ENCODE assay signal across 8 cellular contexts in the genomic region with DNA sequence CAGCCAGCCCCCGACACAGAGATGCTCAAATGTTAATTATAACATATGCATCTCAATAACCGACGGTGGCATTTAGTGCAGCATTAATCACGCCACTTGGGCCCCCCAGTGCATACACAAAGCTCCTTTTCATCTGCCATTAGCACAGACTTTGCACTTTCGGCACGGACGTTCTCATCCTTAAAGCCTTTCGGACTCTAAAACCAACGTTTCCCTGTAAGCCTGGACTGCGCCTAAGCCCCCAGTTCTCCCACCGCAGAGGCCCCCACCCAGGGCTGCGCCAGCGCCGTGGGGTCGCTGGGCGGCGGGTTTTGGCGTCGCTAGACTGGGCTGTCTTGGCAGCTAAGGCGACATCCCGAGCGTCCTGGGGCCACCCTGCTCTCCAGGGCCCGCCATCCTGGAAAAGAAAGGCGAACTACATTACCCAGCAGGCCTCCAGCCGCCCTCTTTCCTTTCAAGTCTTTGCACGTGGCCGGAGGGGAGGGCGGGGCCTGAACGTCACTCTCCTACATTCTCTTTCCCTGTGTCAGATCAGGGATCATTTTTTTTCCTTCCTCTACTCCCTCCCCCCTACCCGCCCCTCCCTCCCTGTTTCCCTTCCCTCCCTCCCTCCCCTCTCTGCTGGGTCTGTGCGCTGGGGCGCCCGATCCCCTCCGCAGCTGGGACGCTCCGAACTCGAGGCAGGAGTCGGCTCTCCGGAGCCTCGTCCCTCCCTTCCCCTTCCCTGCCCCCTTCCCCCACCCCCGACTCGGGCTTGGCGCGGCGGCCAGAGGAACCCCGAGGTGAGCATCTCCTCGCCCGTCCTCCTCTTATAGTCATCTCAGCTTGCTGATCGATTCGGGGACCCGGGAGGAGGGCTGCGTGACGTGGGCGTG. TPM values are rescaled to one million over a fixed set of nuclear protein-coding genes. Genes with fewer than 3 reads are reported as not detected.
DNase-seq lines count a peak whose midpoint lies in the region; ATAC-seq, FAIRE-seq and TF ChIP-seq lines count a peak whose summit lies in the region.

Gene CTIF, plus strand, starts transcription at position 501 of the 875 bp plus-strand sequence. CDS start 80,535 bp downstream, outside the sequence.

- no peak within 1 kb of the TSS; the same call in 1 of the 2 replicates for H2AFZ ChIP-seq in Karpas-422 (ENCODE audit: low read length)

- peak within 1 kb of the TSS; percentile 81 to 94 (median 88) for H3K4me3 Mint-ChIP-seq in naive thymus-derived CD8-positive, alpha-beta T cell
- peak within 1 kb of the TSS; percentile 86 to 90 for H3K4me3 Mint-ChIP-seq in stimulated activated naive CD8-positive, alpha-beta T cell treated with anti-CD3 and anti-CD28 coated beads, Interleukin-15, amount 100 ng/mL, for 72 hours

- H3K4me3 ChIP-seq in DOHH2 (ENCODE audit: low read length): peak within 1 kb of the TSS; percentile 82
- H3K4me3 ChIP-seq in Karpas-422 (ENCODE audit: low read length): peak within 1 kb of the TSS; percentile 66; the same call in 1 of the 2 replicates
- H3K4me3 ChIP-seq in fibroblast of pulmonary artery (replicated peaks; ENCODE audit: low read depth, low read length): peak within 1 kb of the TSS; percentile 94

- FAIRE-seq in RCC 7860 (lab: Jason Lieb, UNC): no peak

- H3K27me3 Mint-ChIP-seq in naive thymus-derived CD8-positive, alpha-beta T cell: peaks cover 2 to 34% (median 10%) of the 10 kb centered on the region in 5 donors
- H3K27me3 Mint-ChIP-seq in stimulated activated naive CD8-positive, alpha-beta T cell treated with anti-CD3 and anti-CD28 coated beads, Interleukin-15, amount 100 ng/mL, for 72 hours: peaks cover 46% of the 10 kb centered on the region

- H3K9me3 Mint-ChIP-seq in naive thymus-derived CD8-positive, alpha-beta T cell: no peaks in the 10 kb centered on the region
- no peaks in the 10 kb centered on the region for H3K9me3 Mint-ChIP-seq in stimulated activated naive CD8-positive, alpha-beta T cell treated with anti-CD3 and anti-CD28 coated beads, Interleukin-15, amount 100 ng/mL, for 72 hours

- no peaks in the 10 kb centered on the region for H3K36me3 Mint-ChIP-seq in naive thymus-derived CD8-positive, alpha-beta T cell

- peak within 1 kb of the TSS; percentile 50 for H3K9ac ChIP-seq in Karpas-422 (ENCODE audit: low read length)

- H3K4me2 ChIP-seq in DOHH2 (ENCODE audit: low read length) (peak within 1 kb of the TSS; percentile 96), Karpas-422 (ENCODE audit: low read depth, low read length, poor library complexity, severe bottlenecking) (peak within 1 kb of the TSS; percentile 80)

- no peaks in the 10 kb centered on the region for H3K9me2 ChIP-seq in DOHH2 (replicated peaks; ENCODE audit: control insufficient read depth, low read length)
- no peaks in the 10 kb centered on the region for H3K9me2 ChIP-seq in Karpas-422 (replicated peaks; ENCODE audit: insufficient read depth, low read length)

- H3K9me3 ChIP-seq in DOHH2 (ENCODE audit: control insufficient read depth, insufficient read depth, low read length): no peaks in the 10 kb centered on the region
- no peaks in the 10 kb centered on the region for H3K9me3 ChIP-seq in Karpas-422 (ENCODE audit: low read length)

- H3K36me3 ChIP-seq in DOHH2 (ENCODE audit: control insufficient read depth, low read length): no peaks in the 10 kb centered on the region
- H3K36me3 ChIP-seq in Karpas-422 (ENCODE audit: insufficient read depth, low read length): no peaks in the 10 kb centered on the region

- POLR2A ChIA-PET in naive thymus-derived CD8-positive, alpha-beta T cell (lab: Charles Lee): no interaction called here

- no peaks in the 10 kb centered on the region for H3F3A ChIP-seq in DOHH2 (ENCODE audit: control insufficient read depth, insufficient read depth)

- DNase-seq in Karpas-422 (peak; percentile 64), RCC 7860 (ENCODE audit: low spot score) (peak; percentile 81), fibroblast of pulmonary artery (ENCODE audit: low read depth) (peak; percentile 98)
- DNase-seq in activated T-helper 9 cell treated with anti-CD3 and anti-CD28 coated beads, Interleukin-2, amount 50 U/mL, for 16 hours (ENCODE audit: low read depth): peak; percentile 57
- DNase-seq in naive thymus-derived CD8-positive, alpha-beta T cell: peak; percentile 21 to 74 (median 37)
- peak; percentile 40 to 58 for DNase-seq in stimulated activated naive CD8-positive, alpha-beta T cell treated with anti-CD3 and anti-CD28 coated beads, Interleukin-15, amount 100 ng/mL, for 72 hours

- H3K4me1 ChIP-seq in DOHH2 (ENCODE audit: control insufficient read depth, low read length) (peaks cover 20% of the 10 kb centered on the region), Karpas-422 (ENCODE audit: low read length) (peaks cover 9% of the 10 kb centered on the region)

- TF ChIP-seq CTCF in DOHH2 (IDR thresholded peaks at IDR 0.05; ENCODE audit: low read depth, low read length, poor library complexity, severe bottlenecking) (no peak), fibroblast of pulmonary artery (IDR thresholded peaks at IDR 0.05; ENCODE audit: low read length, missing control alignments) (no peak)

- H3K27ac ChIP-seq in DOHH2 (ENCODE audit: low read depth, low read length): no peak within 1 kb of the TSS
- no peak within 1 kb of the TSS for H3K27ac ChIP-seq in Karpas-422 (ENCODE audit: low read length)

- peaks cover 3 to 15% (median 10%) of the 10 kb centered on the region in 4 donors for H3K4me1 Mint-ChIP-seq in naive thymus-derived CD8-positive, alpha-beta T cell
- peaks cover 32% of the 10 kb centered on the region for H3K4me1 Mint-ChIP-seq in stimulated activated naive CD8-positive, alpha-beta T cell treated with anti-CD3 and anti-CD28 coated beads, Interleukin-15, amount 100 ng/mL, for 72 hours

- ATAC-seq in GM21825 (IDR thresholded peaks at IDR 0.05; ENCODE audit: unreplicated experiment): peak; percentile 81
- peak; percentile 59 to 68 for ATAC-seq in naive thymus-derived CD8-positive, alpha-beta T cell
- ATAC-seq in stimulated activated naive CD8-positive, alpha-beta T cell treated with anti-CD3 and anti-CD28 coated beads, Interleukin-15, amount 100 ng/mL, for 72 hours: peak; percentile 72

- H3K79me2 ChIP-seq in DOHH2 (ENCODE audit: control insufficient read depth, low read length) (no peaks in the 10 kb centered on the region), Karpas-422 (ENCODE audit: low read length) (no peaks in the 10 kb centered on the region)

- peak within 1 kb of the TSS in 5 of 10 donors; percentile 5 to 76 (median 66) for H3K27ac Mint-ChIP-seq in naive thymus-derived CD8-positive, alpha-beta T cell
- peak within 1 kb of the TSS in 1 of 2 donors; percentile 54 for H3K27ac Mint-ChIP-seq in stimulated activated naive CD8-positive, alpha-beta T cell treated with anti-CD3 and anti-CD28 coated beads, Interleukin-15, amount 100 ng/mL, for 72 hours

- H3K27me3 ChIP-seq in DOHH2 (ENCODE audit: control insufficient read depth, low read length) (peaks cover 36% of the 10 kb centered on the region), Karpas-422 (ENCODE audit: low read length) (no peaks in the 10 kb centered on the region)

- H4K20me1 ChIP-seq in DOHH2 (ENCODE audit: control insufficient read depth, insufficient read depth, low read depth, low read length) (no peaks in the 10 kb centered on the region), Karpas-422 (ENCODE audit: insufficient read depth, low read depth, low read length) (no peaks in the 10 kb centered on the region)

RNA-seq across cellular contexts. Expression of gene CTIF, which starts in this region (rescaled TPM):
- total RNA-seq in Karpas-422 (2014; rRNA removed; shearing (Covaris generic); ENCODE audit: low replicate concordance): 0.47 and 0.60 TPM in 2 replicates
- 1 to 10 TPM; 2.0 to 3.4 TPM for total RNA-seq in naive thymus-derived CD8-positive, alpha-beta T cell
- under 1 TPM in 1 of 3 donors, not detected in 2; 0.06 TPM for polyA plus RNA-seq in naive thymus-derived CD8-positive, alpha-beta T cell

Comparison
In these comparisons a context has a peak if more than half of its experiments do, and no peak if none do; other contexts are left out.
1. Peak in DNase-seq, H3K4me3 ChIP-seq, H3K9ac ChIP-seq and H3K4me2 ChIP-seq in Karpas-422; RNA of the gene not detected or under 1 TPM.
2. DNase-seq: peak in every context shown above with its lines; median percentile 98 in fibroblast of pulmonary artery; 81 in RCC 7860; 64 in Karpas-422; 57 in activated T-helper 9 cell treated with anti-CD3 and anti-CD28 coated beads, Interleukin-2, amount 50 U/mL, for 16 hours; 49 in stimulated activated naive CD8-positive, alpha-beta T cell treated with anti-CD3 and anti-CD28 coated beads, Interleukin-15, amount 100 ng/mL, for 72 hours; 37 in naive thymus-derived CD8-positive, alpha-beta T cell.